In genomic region chr11:955154-956049, GRCh38 we compare ENCODE assay signal across 12 cellular contexts. TPM values are rescaled to one million over a fixed set of nuclear protein-coding genes. Genes with fewer than 3 reads are reported as not detected.
DNase-seq lines count a peak whose midpoint lies in the region; ATAC-seq and TF ChIP-seq lines count a peak whose summit lies in the region.
"Had no signal": no experiment of that assay in that cellular context is flagged by ENCODE, and none has a peak within 500 bp of the region (broad histone marks: within the 10 kb centered on the region; RNA-seq: fewer than 3 reads in every experiment).

No MANE protein-coding gene starts in this region.

- peak overlapping the region; percentile 82 for H3K27ac Mint-ChIP-seq in T-helper 17 cell

- peak; percentile 11 for ATAC-seq in Right ventricle myocardium superior (ENCODE audit: poor library complexity)
- no peak for ATAC-seq in T-helper 17 cell
- peak; percentile 59 for ATAC-seq in left colon
- ATAC-seq in HG03025 (IDR thresholded peaks at IDR 0.05; ENCODE audit: low FRiP score, unreplicated experiment), result no peak

- no peak for TF ChIP-seq POLR2A in thyroid gland (IDR thresholded peaks at IDR 0.05)

- 75 to 78% methylated on average over 11 to 15 of the region's 15 CpGs for WGBS in thyroid gland, 2 donors

- H3K4me1 ChIP-seq in left ventricle myocardium inferior (peaks cover 25% of the 10 kb centered on the region), thyroid gland (peaks cover 8 to 15% of the 10 kb centered on the region in 2 donors)

- H3K27ac ChIP-seq in left ventricle myocardium inferior (replicated peaks) (no peak overlapping the region), thyroid gland (no peak overlapping the region)
- H3K27ac ChIP-seq: heart left ventricle had no signal

- no peaks in the 10 kb centered on the region for H3K27me3 Mint-ChIP-seq in T-helper 17 cell

- peaks cover 23% of the 10 kb centered on the region for H3K36me3 ChIP-seq in left ventricle myocardium inferior
- peaks cover 1 to 8% of the 10 kb centered on the region in 2 donors for H3K36me3 ChIP-seq in thyroid gland

- peaks cover 4% of the 10 kb centered on the region for H3K36me3 Mint-ChIP-seq in T-helper 17 cell (ENCODE audit: low read depth)

- peaks cover 28% of the 10 kb centered on the region for H3K4me1 Mint-ChIP-seq in T-helper 17 cell

- no peak for DNase-seq in Right ventricle myocardium superior
- no peak for DNase-seq in left ventricle myocardium inferior
- no peak for DNase-seq in T-helper 17 cell
- peak; percentile 51 to 65 for DNase-seq in left colon
- peak; percentile 16 to 24 for DNase-seq in thyroid gland
- no peak for DNase-seq in NCI-H524 treated with DMSO at 0.1 percent for 48 hours (lab: John Stamatoyannopoulos, UW)
- no peak for DNase-seq in NCI-H1092 treated with DMSO at 0.1 percent for 48 hours (lab: John Stamatoyannopoulos, UW)
- DNase-seq: heart left ventricle; NCI-H2029 treated with DMSO at 0.1 percent for 48 hours; stimulated activated CD4-positive, alpha-beta T cell treated with anti-CD3 and anti-CD28 coated beads, Interleukin-2, amount 100 ng/mL, for 24 hours had no signal

- H3K4me3 Mint-ChIP-seq in T-helper 17 cell, result no peak overlapping the region
- H3K4me3 Mint-ChIP-seq: CD14-positive monocyte had no signal

- H3K9me3 ChIP-seq in left ventricle myocardium inferior (replicated peaks) (no peaks in the 10 kb centered on the region), T-helper 17 cell (ENCODE audit: control insufficient read depth, low read length, poor library complexity, severe bottlenecking) (no peaks in the 10 kb centered on the region), thyroid gland (no peaks in the 10 kb centered on the region)
- H3K9me3 ChIP-seq: heart left ventricle had no signal

- H3K4me3 ChIP-seq in left ventricle myocardium inferior, result no peak overlapping the region
- H3K4me3 ChIP-seq in thyroid gland (replicated peaks in 1 of 3), result no peak overlapping the region
- H3K4me3 ChIP-seq: heart left ventricle had no signal

- intact Hi-C loops in Right ventricle myocardium superior (cut with DNase I) (no loop called here), left ventricle myocardium inferior (cut with micrococcal nuclease) (no loop called here), left colon (cut with DNase I, micrococcal nuclease) (no loop called here), thyroid gland (cut with DNase I) (no loop called here)

- H3K27me3 ChIP-seq in left ventricle myocardium inferior (ENCODE audit: low read depth), result no peaks in the 10 kb centered on the region
- no peaks in the 10 kb centered on the region for H3K27me3 ChIP-seq in thyroid gland
- H3K27me3 ChIP-seq: heart left ventricle had no signal

- TF ChIP-seq CTCF in left ventricle myocardium inferior (IDR thresholded peaks at IDR 0.05; ENCODE audit: borderline replicate concordance) (no peak), thyroid gland (IDR thresholded peaks at IDR 0.05) (no peak)

RNA-seq across cellular contexts. Expression of gene AP2A2, which starts 29.7 kb away (rescaled TPM):
- total RNA-seq in Right ventricle myocardium superior (53.5 TPM), left ventricle myocardium inferior (41.4 TPM), T-helper 17 cell (10 to 100 TPM; 71.1 to 74.0 TPM), left colon (10 to 100 TPM; 61.6 to 68.8 TPM), thyroid gland (10 to 100 TPM; 37.2 to 67.3 (median 54.1) TPM)

RNA-seq across cellular contexts. Expression of gene CHID1, which starts 44.8 kb away (rescaled TPM):
- total RNA-seq in Right ventricle myocardium superior (48.3 TPM), left ventricle myocardium inferior (54.2 TPM), T-helper 17 cell (10 to 100 TPM; 23.4 to 28.8 TPM), left colon (10 to 100 TPM; 52.0 to 54.2 TPM), thyroid gland (100 to 1,000 TPM in 2 of 4 donors, 10 to 100 TPM in 2; 75.0 to 144 (median 93.8) TPM)

Comparison
In these comparisons a context has a peak if more than half of its experiments do, and no peak if none do; other contexts are left out.
1. ATAC-seq: peak in Right ventricle myocardium superior (single experiment) and left colon (single experiment); none in T-helper 17 cell (single experiment) and HG03025 (single experiment).
2. DNase-seq: peak in left colon (2 of 2) and thyroid gland (2 of 2); none in Right ventricle myocardium superior (single experiment), left ventricle myocardium inferior (single experiment), T-helper 17 cell (0 of 3), NCI-H524 treated with DMSO at 0.1 percent for 48 hours (single experiment) and NCI-H1092 treated with DMSO at 0.1 percent for 48 hours (single experiment).